ENCODE assay signal across 1 cellular context in the genomic region with DNA sequence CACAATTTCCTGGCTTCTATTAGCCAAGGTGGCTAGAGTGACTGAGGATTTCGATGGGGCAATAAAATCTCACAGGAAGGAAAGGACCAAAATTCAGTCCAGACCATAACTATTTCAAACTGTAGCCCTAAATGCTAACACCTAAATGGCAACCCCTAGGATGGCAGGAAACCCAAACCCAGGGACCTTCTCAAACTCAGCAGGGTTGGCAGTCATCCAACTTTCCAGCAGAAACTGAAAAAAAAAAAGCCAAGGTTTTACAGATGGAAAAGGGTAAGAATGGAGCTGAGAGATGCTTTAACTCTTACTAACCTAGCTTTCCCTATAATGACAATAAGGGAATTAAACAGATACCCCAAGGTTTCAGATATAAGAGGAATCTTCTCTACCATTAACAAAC.
TF ChIP-seq lines count a peak whose summit lies in the region.

No MANE protein-coding gene starts in this region.

TF ChIP-seq in endothelial cell of umbilical vein, 7 proteins besides CTCF, POLR2A, EP300 and RAD21 (continued from another document):
- TF ChIP-seq FOS (IDR thresholded peaks at IDR 0.05; ENCODE audit: borderline replicate concordance, insufficient read depth, low read length) (no peak), GATA2 (IDR thresholded peaks at IDR 0.05; ENCODE audit: insufficient read depth, insufficient read length, low read depth, low read length) (no peak)
